ENCODE assay signal across 8 cellular contexts in genomic region chr12:10331642-10332239, GRCh38. TPM values are rescaled to one million over a fixed set of nuclear protein-coding genes. Genes with fewer than 3 reads are reported as not detected.
DNase-seq lines count a peak whose midpoint lies in the region; ATAC-seq and TF ChIP-seq lines count a peak whose summit lies in the region.

No MANE protein-coding gene starts in this region.

- peaks cover 3% of the 10 kb centered on the region for H3K9me3 Mint-ChIP-seq in neural crest cell

- H2AFZ ChIP-seq in Loucy (ENCODE audit: low read length) = no peak overlapping the region

- no peaks in the 10 kb centered on the region for H3F3A ChIP-seq in Loucy (ENCODE audit: low read depth)

- no peak overlapping the region for H3K4me2 ChIP-seq in Loucy (ENCODE audit: low read depth, low read length, poor library complexity, severe bottlenecking)

- peak; percentile 67 for TF ChIP-seq CTCF in Loucy (conservative IDR thresholded peaks at IDR 0.05; ENCODE audit: low read length)
- peak; percentile 87 for TF ChIP-seq CTCF in neural crest cell (conservative IDR thresholded peaks at IDR 0.05)

- H3K9me2 ChIP-seq in Loucy (replicated peaks; ENCODE audit: low read depth, low read length) = no peaks in the 10 kb centered on the region

- DNase-seq in ELF-1 (ENCODE audit: low read depth, low spot score) = peak; percentile 10
- peak; percentile 16 for DNase-seq in SK-N-MC (ENCODE audit: low read depth, low spot score)
- DNase-seq in fibroblast of gingiva (ENCODE audit: low read depth) = peak; percentile 53
- DNase-seq in neural crest cell (ENCODE audit: low read depth, low spot score) = no peak
- DNase-seq in posterior vena cava (ENCODE audit: low spot score) = no peak
- DNase-seq in GDM1 (lab: John Stamatoyannopoulos, UW) = no peak

- H3K79me2 ChIP-seq in Loucy (ENCODE audit: insufficient read depth, low read length) = no peaks in the 10 kb centered on the region

- no peak overlapping the region for H3K27ac Mint-ChIP-seq in neural crest cell (ENCODE audit: unreplicated experiment)

- H3K27me3 Mint-ChIP-seq in neural crest cell (ENCODE audit: low read depth) = peaks cover 2% of the 10 kb centered on the region

- no peaks in the 10 kb centered on the region for H4K20me1 ChIP-seq in Loucy (ENCODE audit: insufficient read depth, low read length, poor library complexity, severe bottlenecking)

- no peaks in the 10 kb centered on the region for H3K9me3 ChIP-seq in Loucy (ENCODE audit: insufficient read depth, low read depth, low read length)
- H3K9me3 ChIP-seq in SK-N-MC (ENCODE audit: low read depth, low read length) = no peaks in the 10 kb centered on the region

- no peak overlapping the region for H3K27ac ChIP-seq in SK-N-MC

- H3K36me3 Mint-ChIP-seq in neural crest cell (ENCODE audit: low read depth) = no peaks in the 10 kb centered on the region

- H3K4me1 ChIP-seq in Loucy (ENCODE audit: insufficient read depth, low read length, poor library complexity, severe bottlenecking) = peaks cover 3% of the 10 kb centered on the region

- H3K36me3 ChIP-seq in Loucy (ENCODE audit: insufficient read depth, low read length) (no peaks in the 10 kb centered on the region), SK-N-MC (ENCODE audit: insufficient read depth, low read length) (no peaks in the 10 kb centered on the region)

- H3K4me3 ChIP-seq in Loucy (ENCODE audit: low read length, poor library complexity, severe bottlenecking) = no peak overlapping the region
- no peak overlapping the region for H3K4me3 ChIP-seq in SK-N-MC

- ATAC-seq in HG02970 (IDR thresholded peaks at IDR 0.05; ENCODE audit: low FRiP score, unreplicated experiment) = no peak

- no peaks in the 10 kb centered on the region for H3K4me1 Mint-ChIP-seq in neural crest cell

- no peaks in the 10 kb centered on the region for H3K27me3 ChIP-seq in Loucy (ENCODE audit: insufficient read depth, low read length, poor library complexity, severe bottlenecking)

- no peak overlapping the region for H3K4me3 Mint-ChIP-seq in neural crest cell

- intact Hi-C loops in posterior vena cava (cut with DNase I) = loop anchor here in 1 of 2 donors (5.0 kb wide), 1 partner anchor 231 kb away; no protein-coding TSS in a partner anchor

- H3K9ac ChIP-seq in Loucy (ENCODE audit: low read depth, low read length, poor library complexity, severe bottlenecking) = no peak overlapping the region
- no peak overlapping the region for H3K9ac ChIP-seq in SK-N-MC (ENCODE audit: insufficient read length)

RNA-seq across cellular contexts. Expression of gene KLRD1, which starts 24.1 kb away (rescaled TPM):
- total RNA-seq in neural crest cell = 0.12 TPM in 1 of 2 replicates, not detected in the other
- 1 to 10 TPM; 4.6 to 4.8 TPM for total RNA-seq in posterior vena cava

RNA-seq across cellular contexts. Expression of gene KLRK1, which starts 58.1 kb away (rescaled TPM):
- total RNA-seq in neural crest cell = not detected in 2 replicates
- total RNA-seq in posterior vena cava = 1 to 10 TPM; 1.4 to 1.9 TPM

Comparison
In these comparisons a context has a peak if more than half of its experiments do, and no peak if none do; other contexts are left out.
1. DNase-seq: peak in ELF-1 (single experiment), SK-N-MC (single experiment) and fibroblast of gingiva (single experiment); none in neural crest cell (single experiment), posterior vena cava (single experiment) and GDM1 (single experiment).